Comparison of ENCODE assay signal across 9 cellular contexts in genomic region chr10:101214446-101215396, GRCh38. TPM values are rescaled to one million over a fixed set of nuclear protein-coding genes. Genes with fewer than 3 reads are reported as not detected.
DNase-seq lines count a peak whose midpoint lies in the region; ATAC-seq and TF ChIP-seq lines count a peak whose summit lies in the region.
"Had no signal": no experiment of that assay in that cellular context is flagged by ENCODE, and none has a peak within 500 bp of the region (broad histone marks: within the 10 kb centered on the region; RNA-seq: fewer than 3 reads in every experiment).

No MANE protein-coding gene starts in this region.

- H3K4me2 ChIP-seq in SK-N-SH = peak overlapping the region; percentile 75

- peak overlapping the region; percentile 19 to 67; a peak in 3 of 4 replicates for H3K4me3 ChIP-seq in SK-N-SH (ENCODE audit: low read depth in 2 of 2, low read length in 1 of 2)

- H3K36me3 ChIP-seq in SK-N-SH (replicated peaks in 1 of 2; ENCODE audit: control insufficient read depth in 1 of 2, insufficient read depth in 2 of 2, low read length in 1 of 2) = no peaks in the 10 kb centered on the region

- no peaks in the 10 kb centered on the region for H3K79me2 ChIP-seq in SK-N-SH (ENCODE audit: insufficient read depth)

- 7% methylated on average over 31 of the region's 49 CpGs for WGBS in SK-N-SH (ENCODE audit: low lambda C conversion rate)

- no peak overlapping the region for H3K27ac ChIP-seq in SK-N-SH (ENCODE audit: low read depth in 2 of 2, low read length in 1 of 2)

- peak; percentile 77 for TF ChIP-seq RAD21 in SK-N-SH (IDR thresholded peaks at IDR 0.05; ENCODE audit: low read length)

- CTCF ChIA-PET in SK-N-SH (lab: Yijun Ruan, JAX) = interaction anchor here (0.6 to 12.5 kb wide), 120 partner anchors 8 to 858 kb away, joined by 3 to 164 read pairs (median 5); partner anchors contain the start of genes BTRC, DPCD, LBX1 and NPM3

- no peak for TF ChIP-seq EP300 in SK-N-SH (IDR thresholded peaks at IDR 0.05; ENCODE audit: borderline replicate concordance in 1 of 2, low read depth in 1 of 2, low read length in 1 of 2)

- H2AFZ ChIP-seq in SK-N-SH (ENCODE audit: low read depth) = peak overlapping the region; percentile 52; the same call in 1 of the 2 replicates

- no peaks in the 10 kb centered on the region for H3K9me2 ChIP-seq in SK-N-SH

- ATAC-seq in Right ventricle myocardium superior (ENCODE audit: poor library complexity) (peak; percentile 89), sciatic nerve (peak; percentile 81), GM21786 (IDR thresholded peaks at IDR 0.05; ENCODE audit: unreplicated experiment) (no peak), HG03097 (IDR thresholded peaks at IDR 0.05; ENCODE audit: low FRiP score, unreplicated experiment) (no peak)

- 0 out of 2 replicates have a peak, but pooled peaks cover under 1% of the 10 kb centered on the region for H4K20me1 ChIP-seq in SK-N-SH (ENCODE audit: insufficient read depth)

- POLR2A ChIA-PET in SK-N-SH (lab: Yijun Ruan, JAX) = interaction anchor here (1.3 kb wide), 1 partner anchor 356 kb away, joined by 7 read pairs; no protein-coding TSS in a partner anchor

- in situ Hi-C loops in KBM-7 (cut with MboI; ENCODE audit: low pct_unique_long_range_greater_than_20kb, low sequenced_read_pairs) = loop anchor here (25.0 kb wide), 1 partner anchor 548 kb away; no protein-coding TSS in a partner anchor

- peaks cover 86% of the 10 kb centered on the region for H3K27me3 ChIP-seq in SK-N-SH (ENCODE audit: insufficient read depth)

- H3K4me1 ChIP-seq in SK-N-SH (ENCODE audit: control insufficient read depth in 1 of 2, insufficient read depth in 2 of 2, low read depth in 1 of 2, low read length in 1 of 2) = peaks cover 0 to 35% of the 10 kb centered on the region in 2 experiments; a peak in 2 of 4 replicates

- intact Hi-C loops in Right ventricle myocardium superior (cut with DNase I) (loop anchor here (5.0 kb wide), 3 partner anchors 78 to 353 kb away; no protein-coding TSS in a partner anchor), sciatic nerve (cut with DNase I) (loop anchor here (5.0 kb wide), 1 partner anchor 358 kb away; no protein-coding TSS in a partner anchor)

- DNase-seq in KBM-7 = peak; percentile 76
- DNase-seq in SK-N-SH = peak; percentile 84
- peak; percentile 78 for DNase-seq in activated naive CD4-positive, alpha-beta T cell treated with Interleukin-2 at 50 U/mL for 16 hours
- peak; percentile 79 for DNase-seq in Right ventricle myocardium superior
- DNase-seq in sciatic nerve (ENCODE audit: low spot score) = peak; percentile 78

- H3K9ac ChIP-seq in SK-N-SH = no peak overlapping the region

- TF ChIP-seq CTCF in GM12873 (IDR thresholded peaks at IDR 0.05; ENCODE audit: insufficient read depth, low read depth, low read length, missing control alignments) = peak; percentile 86
- peak; percentile 93 for TF ChIP-seq CTCF in SK-N-SH (IDR thresholded peaks at IDR 0.05)

- H3K9me3 ChIP-seq in SK-N-SH = no peaks in the 10 kb centered on the region

- H3F3A ChIP-seq in SK-N-SH (replicated peaks; ENCODE audit: insufficient read depth) = no peaks in the 10 kb centered on the region

TF ChIP-seq in SK-N-SH, 30 proteins besides CTCF, POLR2A, EP300 and RAD21:
- TF ChIP-seq RXRA (IDR thresholded peaks at IDR 0.05; ENCODE audit: borderline replicate concordance, low read depth) (no peak), SMC3 (IDR thresholded peaks at IDR 0.05; ENCODE audit: low read depth, low read length) (peak; percentile 41; the same call in 1 of the 2 replicates)

RNA-seq across cellular contexts. Expression of gene LBX1, which starts 14.5 kb away (rescaled TPM):
- not detected in 2 replicates for polyA plus RNA-seq in SK-N-SH (2012; rRNA removed)
- polyA plus RNA-seq in SK-N-SH (2012; cell fraction: cytosol; rRNA removed) = not detected in 2 replicates
- polyA plus RNA-seq in SK-N-SH (2012; cell fraction: nucleus; rRNA removed) = not detected in 2 replicates
- total RNA-seq in Right ventricle myocardium superior (not detected), sciatic nerve (not detected)
- total RNA-seq: mononuclear cell had no signal

Comparison
In these comparisons a context has a peak if more than half of its experiments do, and no peak if none do; other contexts are left out.
1. ATAC-seq: peak in Right ventricle myocardium superior (single experiment) and sciatic nerve (single experiment); none in GM21786 (single experiment) and HG03097 (single experiment).
2. Peak in every context shown above with its lines, with median percentiles within 50 percentile points of each other: DNase-seq.